Comparison of ENCODE assay signal across 36 cellular contexts in the genomic region with DNA sequence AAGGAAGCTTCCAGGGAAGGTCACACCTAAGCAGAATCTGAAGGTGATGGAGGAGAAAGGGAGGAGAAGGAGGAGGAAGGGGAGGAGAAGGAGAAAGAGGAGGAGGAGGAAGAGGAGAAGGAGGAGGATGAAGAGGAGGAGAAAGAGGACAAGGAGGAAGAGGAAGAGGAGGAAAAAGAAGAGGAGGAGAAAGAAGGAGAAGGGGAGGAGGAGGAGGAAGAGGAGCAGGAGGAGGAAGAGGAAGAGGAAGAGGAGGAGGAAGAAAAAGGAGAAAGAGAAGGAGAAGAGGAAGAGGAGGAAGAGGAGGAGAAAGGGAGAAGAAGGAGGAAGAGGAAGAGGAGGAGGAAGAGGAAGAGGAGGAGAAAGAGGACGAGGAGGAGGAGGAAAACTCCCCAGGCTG. TPM values are rescaled to one million over a fixed set of nuclear protein-coding genes. Genes with fewer than 3 reads are reported as not detected.
"Had no signal": no experiment of that assay in that cellular context is flagged by ENCODE, and none has a peak within 500 bp of the region (broad histone marks: within the 10 kb centered on the region; RNA-seq: fewer than 3 reads in every experiment).

No MANE protein-coding gene starts in this region.

- H3K4me1 Mint-ChIP-seq: activated B cell treated with CpG ODN at 0.5 μM for 24 hours; activated CD4-positive, alpha-beta T cell treated with anti-CD3 and anti-CD28 coated beads, Interleukin-2, amount 10 ng/mL, durations not matched to agents 24 days and 14 days; activated naive CD8-positive, alpha-beta T cell treated with anti-CD3 and anti-CD28 coated beads for 36 hours; activated T-helper 17 cell treated with anti-CD3 and anti-CD28 coated beads, Interleukin-2, amount 50 U/mL, for 72 hours had no signal

- H3K36me3 ChIP-seq: adrenal gland, brain microvascular endothelial cell, breast epithelium had no signal

- H3K4me1 ChIP-seq: adrenal gland, body of pancreas, breast epithelium had no signal

- ATAC-seq: activated CD8-positive, alpha-beta T cell treated with anti-CD3 and anti-CD28 coated beads for 36 hours; activated naive CD4-positive, alpha-beta T cell treated with anti-CD3 and anti-CD28 coated beads, Interleukin-2, amount 50 U/mL, for 72 hours; activated T-cell treated with anti-CD3 and anti-CD28 coated beads, Interleukin-2, amount 50 U/mL, for 4 hours; activated T-cell treated with anti-CD3 and anti-CD28 coated beads, Interleukin-2, amount 50 U/mL, for 72 hours; activated T-helper 17 cell treated with anti-CD3 and anti-CD28 coated beads, Interleukin-2, amount 50 U/mL, for 72 hours; body of pancreas had no signal

- H3K9me3 Mint-ChIP-seq: activated B cell treated with CpG ODN at 0.5 μM for 24 hours; activated CD4-positive, alpha-beta memory T cell treated with anti-CD3 and anti-CD28 coated beads for 36 hours; activated CD4-positive, alpha-beta T cell treated with anti-CD3 and anti-CD28 coated beads, Interleukin-2, amount 10 ng/mL, durations not matched to agents 24 days and 14 days; activated CD8-positive, alpha-beta T cell treated with anti-CD3 and anti-CD28 coated beads for 36 hours; activated naive CD4-positive, alpha-beta T cell treated with anti-CD3 and anti-CD28 coated beads for 36 hours; activated naive CD4-positive, alpha-beta T cell treated with anti-CD3 and anti-CD28 coated beads, Interleukin-2, amount 50 U/mL, for 72 hours; activated naive CD8-positive, alpha-beta T cell treated with anti-CD3 and anti-CD28 coated beads for 36 hours; activated T-cell treated with anti-CD3 and anti-CD28 coated beads, Interleukin-2, amount 50 U/mL, for 4 hours; activated T-cell treated with anti-CD3 and anti-CD28 coated beads, Interleukin-2, amount 50 U/mL, for 72 hours; activated T-helper 1 cell treated with anti-CD3 and anti-CD28 coated beads, Interleukin-12 subunit alpha, Interleukin-12 subunit beta, Interleukin-2, Interleukin-4 antibody, amounts not matched to agents 30 ng/mL and 10 ng/mL and 1 ng/mL, durations not matched to agents 14 hours and 24 hours and 36 hours; activated T-helper 17 cell treated with anti-CD3 and anti-CD28 coated beads, Interleukin-2, amount 50 U/mL, for 72 hours; T-helper 1 cell treated with Interleukin-12 subunit alpha and Interleukin-12 subunit beta and Interleukin-4 antibody, amounts not matched to agents 30 μg/mL and 1 μg/mL, for 36 hours; T-helper 2 cell treated with Interferon-gamma antibody and Interleukin-4, amounts not matched to agents 5 μg/mL and 100 μg/mL, for 36 hours had no signal

- H3K4me3 Mint-ChIP-seq: activated B cell treated with CpG ODN at 0.5 μM for 24 hours; activated CD4-positive, alpha-beta memory T cell treated with anti-CD3 and anti-CD28 coated beads for 36 hours; activated CD4-positive, alpha-beta T cell treated with anti-CD3 and anti-CD28 coated beads, Interleukin-2, amount 10 ng/mL, durations not matched to agents 24 days and 14 days; activated CD8-positive, alpha-beta T cell treated with anti-CD3 and anti-CD28 coated beads for 36 hours; activated naive CD4-positive, alpha-beta T cell treated with anti-CD3 and anti-CD28 coated beads for 36 hours; activated naive CD8-positive, alpha-beta T cell treated with anti-CD3 and anti-CD28 coated beads for 36 hours; activated T-cell treated with anti-CD3 and anti-CD28 coated beads, Interleukin-2, amount 50 U/mL, for 4 hours; activated T-cell treated with anti-CD3 and anti-CD28 coated beads, Interleukin-2, amount 50 U/mL, for 72 hours; activated T-helper 1 cell treated with anti-CD3 and anti-CD28 coated beads, Interleukin-12 subunit alpha, Interleukin-12 subunit beta, Interleukin-2, Interleukin-4 antibody, amounts not matched to agents 30 ng/mL and 10 ng/mL and 1 ng/mL, durations not matched to agents 14 hours and 24 hours and 36 hours; activated T-helper 17 cell treated with anti-CD3 and anti-CD28 coated beads, Interleukin-2, amount 50 U/mL, for 72 hours; T-helper 1 cell treated with Interleukin-12 subunit alpha and Interleukin-12 subunit beta and Interleukin-4 antibody, amounts not matched to agents 30 μg/mL and 1 μg/mL, for 36 hours; T-helper 2 cell treated with Interferon-gamma antibody and Interleukin-4, amounts not matched to agents 5 μg/mL and 100 μg/mL, for 36 hours had no signal

- H3K27ac ChIP-seq: adrenal gland, body of pancreas, brain microvascular endothelial cell, breast epithelium, VCaP had no signal

- H3K27ac Mint-ChIP-seq: activated B cell treated with CpG ODN at 0.5 μM for 24 hours; activated CD4-positive, alpha-beta memory T cell treated with anti-CD3 and anti-CD28 coated beads for 36 hours; activated CD4-positive, alpha-beta T cell treated with anti-CD3 and anti-CD28 coated beads, Interleukin-2, amount 10 ng/mL, durations not matched to agents 24 days and 14 days; activated CD8-positive, alpha-beta T cell treated with anti-CD3 and anti-CD28 coated beads for 36 hours; activated naive CD4-positive, alpha-beta T cell treated with anti-CD3 and anti-CD28 coated beads for 36 hours; activated naive CD4-positive, alpha-beta T cell treated with anti-CD3 and anti-CD28 coated beads, Interleukin-2, amount 50 U/mL, for 72 hours; activated naive CD8-positive, alpha-beta T cell treated with anti-CD3 and anti-CD28 coated beads for 36 hours; activated T-cell treated with anti-CD3 and anti-CD28 coated beads, Interleukin-2, amount 50 U/mL, for 72 hours; activated T-helper 1 cell treated with anti-CD3 and anti-CD28 coated beads, Interleukin-12 subunit alpha, Interleukin-12 subunit beta, Interleukin-2, Interleukin-4 antibody, amounts not matched to agents 30 ng/mL and 10 ng/mL and 1 ng/mL, durations not matched to agents 14 hours and 24 hours and 36 hours; activated T-helper 17 cell treated with anti-CD3 and anti-CD28 coated beads, Interleukin-2, amount 50 U/mL, for 72 hours; T-helper 1 cell treated with Interleukin-12 subunit alpha and Interleukin-12 subunit beta and Interleukin-4 antibody, amounts not matched to agents 30 μg/mL and 1 μg/mL, for 36 hours; T-helper 2 cell treated with Interferon-gamma antibody and Interleukin-4, amounts not matched to agents 5 μg/mL and 100 μg/mL, for 36 hours had no signal

- DNase-seq: activated B cell treated with CpG ODN at 0.5 μM for 24 hours; activated CD4-positive, alpha-beta memory T cell treated with anti-CD3 and anti-CD28 coated beads for 36 hours; activated CD4-positive, alpha-beta T cell treated with anti-CD3 and anti-CD28 coated beads for 4 hours; activated CD4-positive, alpha-beta T cell treated with anti-CD3 and anti-CD28 coated beads, Interleukin-2, amount 10 ng/mL, durations not matched to agents 24 days and 14 days; activated CD4-positive, alpha-beta T cell treated with anti-CD3 and anti-CD28 coated beads, Interleukin-2, amount 50 U/mL, for 1 hour; activated CD4-positive, alpha-beta T cell treated with anti-CD3 and anti-CD28 coated beads, Interleukin-2, amount 50 U/mL, for 4 hours; activated CD4-positive, CD25-positive, alpha-beta regulatory T cell treated with anti-CD3 and anti-CD28 coated beads, Interleukin-2, amount 50 U/mL, for 72 hours; activated CD8-positive, alpha-beta memory T cell treated with anti-CD3 and anti-CD28 coated beads, Interleukin-2, amount 50 U/mL, for 4 hours; activated CD8-positive, alpha-beta T cell treated with anti-CD3 and anti-CD28 coated beads for 36 hours; activated effector memory CD4-positive, alpha-beta T cell treated with anti-CD3 and anti-CD28 coated beads, Interleukin-2, amount 50 U/mL, for 16 hours; activated gamma-delta T cell treated with Interleukin-2 at 50 U/mL for 16 hours; activated naive CD4-positive, alpha-beta T cell; activated naive CD4-positive, alpha-beta T cell treated with anti-CD3 and anti-CD28 coated beads for 36 hours; activated naive CD4-positive, alpha-beta T cell treated with anti-CD3 and anti-CD28 coated beads, Interleukin-2, amount 50 U/mL, for 16 hours; activated naive CD8-positive, alpha-beta T cell treated with anti-CD3 and anti-CD28 coated beads for 36 hours; activated T-cell treated with anti-CD3 and anti-CD28 coated beads for 4 hours; activated T-cell treated with anti-CD3 and anti-CD28 coated beads, Interleukin-2, amount 50 U/mL, for 1 hour; activated T-cell treated with anti-CD3 and anti-CD28 coated beads, Interleukin-2, amount 50 U/mL, for 4 hours; activated T-cell treated with anti-CD3 and anti-CD28 coated beads, Interleukin-2, amount 50 U/mL, for 72 hours; adrenal gland; amniotic stem cell; aorta; body of pancreas; brain microvascular endothelial cell; central memory CD4-positive, alpha-beta T cell; T-helper 1 cell; T-helper 2 cell; T-helper 9 cell had no signal

- H3K36me3 Mint-ChIP-seq: activated CD4-positive, alpha-beta memory T cell treated with anti-CD3 and anti-CD28 coated beads for 36 hours; activated naive CD4-positive, alpha-beta T cell treated with anti-CD3 and anti-CD28 coated beads, Interleukin-2, amount 50 U/mL, for 72 hours; activated naive CD8-positive, alpha-beta T cell treated with anti-CD3 and anti-CD28 coated beads for 36 hours had no signal

- H3K9me3 ChIP-seq: adrenal gland, body of pancreas, breast epithelium had no signal

- H3K4me3 ChIP-seq: adrenal gland, body of pancreas, breast epithelium had no signal

RNA-seq across cellular contexts. Expression of gene CRMP1, which starts 41.2 kb away (rescaled TPM):
- total RNA-seq: activated CD4-positive, alpha-beta memory T cell treated with anti-CD3 and anti-CD28 coated beads for 36 hours; activated CD4-positive, alpha-beta T cell treated with anti-CD3 and anti-CD28 coated beads, Interleukin-2, amount 10 ng/mL, durations not matched to agents 24 days and 14 days; activated CD8-positive, alpha-beta memory T cell treated with anti-CD3 and anti-CD28 coated beads for 36 hours; activated CD8-positive, alpha-beta T cell treated with anti-CD3 and anti-CD28 coated beads for 36 hours; activated naive CD4-positive, alpha-beta T cell treated with anti-CD3 and anti-CD28 coated beads for 36 hours; activated naive CD4-positive, alpha-beta T cell treated with anti-CD3 and anti-CD28 coated beads, Interleukin-2, amount 50 U/mL, for 72 hours; activated naive CD8-positive, alpha-beta T cell treated with anti-CD3 and anti-CD28 coated beads for 36 hours; activated T-cell treated with anti-CD3 and anti-CD28 coated beads, Interleukin-2, amount 50 U/mL, for 72 hours; activated T-helper 1 cell treated with anti-CD3 and anti-CD28 coated beads, Interleukin-12 subunit alpha, Interleukin-12 subunit beta, Interleukin-2, Interleukin-4 antibody, amounts not matched to agents 30 ng/mL and 10 ng/mL and 1 ng/mL, durations not matched to agents 14 hours and 24 hours and 36 hours; activated T-helper 17 cell treated with anti-CD3 and anti-CD28 coated beads, Interleukin-2, amount 50 U/mL, for 72 hours had no signal
